Comparison of ENCODE assay signal across 1 cellular context in genomic region chr16:85535352-85536072, GRCh38.
A peak's percentile ranks its signal among the peaks of the same experiment; 100 is the strongest.
TF ChIP-seq lines count a peak whose summit lies in the region.

No MANE protein-coding gene starts in this region.

TF ChIP-seq in K562, 482 proteins besides CTCF, POLR2A, EP300 and RAD21 (continued from another document and continues in another):
- no peak for TF ChIP-seq ZFP91 (CRISPR knock-in tag; IDR thresholded peaks at IDR 0.05)
- no peak for TF ChIP-seq SMAD2 (IDR thresholded peaks at IDR 0.05; ENCODE audit: low read depth, low read length)
- TF ChIP-seq ZNF780A (CRISPR knock-in tag; IDR thresholded peaks at IDR 0.05) = no peak
- no peak for TF ChIP-seq ZBTB12 (CRISPR knock-in tag; IDR thresholded peaks at IDR 0.05)
- TF ChIP-seq TEAD1 (CRISPR knock-in tag; IDR thresholded peaks at IDR 0.05) = peak; percentile 13 to 83; a peak in 2 of 4 replicates
- peak; percentile 60; the same call in 1 of the 2 replicates for TF ChIP-seq ZNF23 (CRISPR knock-in tag; IDR thresholded peaks at IDR 0.05)
- peak; percentile 67; the same call in 1 of the 2 replicates for TF ChIP-seq ATF3 (IDR thresholded peaks at IDR 0.05)
- TF ChIP-seq ATF3 (CRISPR knock-in tag; conservative IDR thresholded peaks at IDR 0.05) = peak; percentile 36; the same call in 1 of the 2 replicates
- peak; percentile 99 for TF ChIP-seq RCOR1 (IDR thresholded peaks at IDR 0.05; ENCODE audit: borderline replicate concordance in 1 of 2, low read depth in 2 of 2, low read length in 2 of 2)
- TF ChIP-seq ZNF143 (CRISPR knock-in tag; IDR thresholded peaks at IDR 0.05) = no peak; the same call in 1 of the 2 replicates
- peak; percentile 55 to 64; a peak in 2 of 4 replicates for TF ChIP-seq SRF (CRISPR knock-in tag; IDR thresholded peaks at IDR 0.05)
- TF ChIP-seq E2F6 (IDR thresholded peaks at IDR 0.05; ENCODE audit: borderline replicate concordance in 1 of 2, extremely low read depth in 1 of 2, insufficient read depth in 1 of 2, insufficient read length in 1 of 2, low read depth in 1 of 2, low read length in 1 of 2, poor library complexity in 1 of 2, severe bottlenecking in 1 of 2) = no peak
- peak; percentile 99 for TF ChIP-seq CCNT2 (IDR thresholded peaks at IDR 0.05; ENCODE audit: borderline replicate concordance, extremely low read depth, insufficient read length, low read depth, low read length)
- TF ChIP-seq PHF8 (IDR thresholded peaks at IDR 0.05; ENCODE audit: borderline replicate concordance, low read length) = peak; percentile 21; the same call in 1 of the 2 replicates
- no peak for TF ChIP-seq CHD7 (IDR thresholded peaks at IDR 0.05; ENCODE audit: low read depth, low read length)
- peak; percentile 96 for TF ChIP-seq MYNN (IDR thresholded peaks at IDR 0.05)
- TF ChIP-seq MYNN (CRISPR knock-in tag; IDR thresholded peaks at IDR 0.05) = no peak
- TF ChIP-seq MAFG (tag; conservative IDR thresholded peaks at IDR 0.05) = peak; percentile 75
- TF ChIP-seq MYBL2 (IDR thresholded peaks at IDR 0.05; ENCODE audit: low read depth) = no peak; the same call in 1 of the 2 replicates
- no peak for TF ChIP-seq MYBL2 (CRISPR knock-in tag; IDR thresholded peaks at IDR 0.05; ENCODE audit: borderline replicate concordance)
- peak; percentile 80 for TF ChIP-seq ETV5 (CRISPR knock-in tag; IDR thresholded peaks at IDR 0.05; ENCODE audit: low read depth)
- peak; percentile 67; the same call in 1 of the 2 replicates for TF ChIP-seq TRIM28 (IDR thresholded peaks at IDR 0.05)
- no peak for TF ChIP-seq ILF3 (IDR thresholded peaks at IDR 0.05; ENCODE audit: borderline replicate concordance)
- peak; percentile 97 for TF ChIP-seq DMBX1 (CRISPR knock-in tag; IDR thresholded peaks at IDR 0.05; ENCODE audit: borderline replicate concordance)
- TF ChIP-seq BRF1 (IDR thresholded peaks at IDR 0.05; ENCODE audit: borderline replicate concordance, extremely low read depth, insufficient read length) = no peak
- peak in 1 of 2 experiments; percentile 92 for TF ChIP-seq AFF1 (IDR thresholded peaks at IDR 0.05; ENCODE audit: low read depth in 1 of 2, partially characterized antibody in 2 of 2)
- no peak for TF ChIP-seq PCBP1 (IDR thresholded peaks at IDR 0.05; ENCODE audit: low read depth, low read length, poor library complexity, severe bottlenecking)
- 0 out of 2 replicates have a peak, but pooled peaks have one; percentile 75 for TF ChIP-seq TSHZ1 (CRISPR knock-in tag; IDR thresholded peaks at IDR 0.05)
